18 cellular contexts compared by ENCODE assay signal in genomic region chr15:38782156-38782555, GRCh38.
"Had no signal": no experiment of that assay in that cellular context is flagged by ENCODE, and none has a peak within 500 bp of the region (broad histone marks: within the 10 kb centered on the region; RNA-seq: fewer than 3 reads in every experiment).

No MANE protein-coding gene starts in this region.

- H2AFZ ChIP-seq: parathyroid adenoma had no signal

- H3K9me3 ChIP-seq: esophagus squamous epithelium, lower lobe of right lung, neutrophil, right lobe of liver, thoracic aorta, tibial nerve, upper lobe of left lung had no signal

- H3K4me2 ChIP-seq: smooth muscle cell had no signal

- H3K9ac ChIP-seq: parathyroid adenoma had no signal

- DNase-seq: cortex of kidney; effector memory CD8-positive, alpha-beta T cell; erythroblast; esophagus squamous epithelium; left ventricle myocardium superior; lower lobe of right lung; naive B cell; right lobe of liver; stimulated activated CD4-positive, alpha-beta T cell treated with anti-CD3 and anti-CD28 coated beads, Interleukin-4, amount 100 ng/mL, for 4 hours; stimulated activated naive CD8-positive, alpha-beta T cell treated with anti-CD3 and anti-CD28 coated beads, Interleukin-15, Interleukin-2, amounts not matched to agents 100 U/mL and 50 U/mL, for 24 hours had no signal

- H3K36me3 ChIP-seq: esophagus squamous epithelium, lower lobe of right lung, neutrophil, right lobe of liver, thoracic aorta, tibial nerve, upper lobe of left lung had no signal

- H3K27me3 ChIP-seq: esophagus squamous epithelium, neutrophil, right lobe of liver, tibial nerve, upper lobe of left lung had no signal

- H3K27ac ChIP-seq: esophagus squamous epithelium, lower lobe of right lung, neutrophil, parathyroid adenoma, right lobe of liver, thoracic aorta, tibial nerve, upper lobe of left lung had no signal

- H3K4me1 ChIP-seq: esophagus squamous epithelium, lower lobe of right lung, parathyroid adenoma, right lobe of liver, tibial nerve, upper lobe of left lung had no signal

- H3K4me3 ChIP-seq: esophagus squamous epithelium, lower lobe of right lung, right lobe of liver, smooth muscle cell, thoracic aorta, tibial nerve, upper lobe of left lung had no signal

- ATAC-seq: effector memory CD8-positive, alpha-beta T cell; left ventricle myocardium superior; lower lobe of right lung; natural killer cell treated with Interleukin-12 subunit alpha and Interleukin-12 subunit beta and Interleukin-15 and Interleukin-18, amount 100 ng/mL, for 72 hours; right lobe of liver; stimulated activated memory B cell treated with anti-CD40 and anti-IgM and Interleukin-4, amounts not matched to agents 10 μg/mL and 1 μg/mL and 100 μg/mL, for 72 hours; stimulated activated naive CD8-positive, alpha-beta T cell treated with anti-CD3 and anti-CD28 coated beads, Interleukin-15, Interleukin-2, amounts not matched to agents 100 U/mL and 50 U/mL, for 24 hours had no signal
